ENCODE assay signal across 8 cellular contexts in genomic region chr2:88627856-88628568, GRCh38.
A peak's percentile ranks its signal among the peaks of the same experiment; 100 is the strongest.
DNase-seq lines count a peak whose midpoint lies in the region; ATAC-seq and TF ChIP-seq lines count a peak whose summit lies in the region.

No MANE protein-coding gene starts in this region.

- H3K27ac ChIP-seq in WERI-Rb-1, result peak overlapping the region; percentile 86

- H3K27me3 ChIP-seq in WERI-Rb-1 (ENCODE audit: insufficient read depth, low read depth, severe bottlenecking), result no peaks in the 10 kb centered on the region

- DNase-seq in DMS153 (lab: John Stamatoyannopoulos, UW) (peak; percentile 67), DMS153 treated with DMSO at 0.1 percent for 48 hours (lab: John Stamatoyannopoulos, UW; ENCODE audit: unreplicated experiment) (no peak), NCI-H1930 (lab: John Stamatoyannopoulos, UW) (peak; percentile 76 to 78), WERI-Rb-1 (peak; percentile 90), cardiac fibroblast (ENCODE audit: low read depth in 2 of 2) (peak; percentile 98), kidney glomerular epithelial cell (lab: John Stamatoyannopoulos, UW) (peak; percentile 97)
- DNase-seq in stimulated activated CD4-positive, alpha-beta T cell treated with anti-CD3 and anti-CD28 coated beads, Interleukin-2, amount 100 ng/mL, for 24 hours, result peak; percentile 81 to 83

- peak overlapping the region; percentile 75 for H3K4me3 ChIP-seq in WERI-Rb-1 (ENCODE audit: low read depth, low read length)
- H3K4me3 ChIP-seq in cardiac fibroblast (replicated peaks in 1 of 2; ENCODE audit: low read depth in 2 of 2, low read length in 2 of 2), result peak overlapping the region; percentile 55 to 67

- no peaks in the 10 kb centered on the region for H3K9me3 ChIP-seq in WERI-Rb-1 (ENCODE audit: severe bottlenecking)

- no peaks in the 10 kb centered on the region for H3K36me3 ChIP-seq in WERI-Rb-1

- ATAC-seq in HG02642 (IDR thresholded peaks at IDR 0.05; ENCODE audit: poor library complexity, unreplicated experiment), result peak; percentile 43

- TF ChIP-seq CTCF in WERI-Rb-1 (IDR thresholded peaks at IDR 0.05; ENCODE audit: low read depth, low read length), result no peak
- no peak for TF ChIP-seq CTCF in cardiac fibroblast (IDR thresholded peaks at IDR 0.05; ENCODE audit: low read depth, low read length)
